ENCODE assay signal across 1 cellular context in genomic region chr1:112818990-112819689, GRCh38.
A peak's percentile ranks its signal among the peaks of the same experiment; 100 is the strongest.
TF ChIP-seq lines count a peak whose summit lies in the region.

No MANE protein-coding gene starts in this region.

TF ChIP-seq in K562, 482 proteins besides CTCF, POLR2A, EP300 and RAD21 (continued from another document and continues in another):
- TF ChIP-seq JUND (IDR thresholded peaks at IDR 0.05; ENCODE audit: borderline replicate concordance, low read depth, low read length) (peak; percentile 98), JUND (tag; IDR thresholded peaks at IDR 0.05; ENCODE audit: borderline replicate concordance, low read depth, low read length) (peak; percentile 99), MTA2 (IDR thresholded peaks at IDR 0.05; ENCODE audit: low read depth) (peak; percentile 65), E2F3 (CRISPR knock-in tag; IDR thresholded peaks at IDR 0.05) (no peak), CCNT2 (IDR thresholded peaks at IDR 0.05; ENCODE audit: borderline replicate concordance, extremely low read depth, insufficient read length, low read depth, low read length) (peak; percentile 58), MYBL2 (IDR thresholded peaks at IDR 0.05; ENCODE audit: low read depth) (no peak), MYBL2 (CRISPR knock-in tag; IDR thresholded peaks at IDR 0.05; ENCODE audit: borderline replicate concordance) (no peak), ZNF551 (CRISPR knock-in tag; IDR thresholded peaks at IDR 0.05) (no peak), GABPA (tag; conservative IDR thresholded peaks at IDR 0.05; ENCODE audit: low read depth) (peak; percentile 55), ERF (CRISPR knock-in tag; IDR thresholded peaks at IDR 0.05) (no peak), ZNF24 (IDR thresholded peaks at IDR 0.05) (peak; percentile 74; the same call in 1 of the 2 replicates), NFATC3 (IDR thresholded peaks at IDR 0.05) (no peak), ELF4 (CRISPR knock-in tag; IDR thresholded peaks at IDR 0.05) (no peak), ZNF175 (CRISPR knock-in tag; IDR thresholded peaks at IDR 0.05; ENCODE audit: low read depth) (peak; percentile 35; the same call in 1 of the 2 replicates), CREB3 (tag; conservative IDR thresholded peaks at IDR 0.05; ENCODE audit: low read depth) (no peak), FOXJ3 (CRISPR knock-in tag; IDR thresholded peaks at IDR 0.05) (no peak), IRF2 (CRISPR knock-in tag; IDR thresholded peaks at IDR 0.05) (no peak), BHLHE40 (IDR thresholded peaks at IDR 0.05; ENCODE audit: low read length) (0 out of 2 replicates have a peak, but pooled peaks have one; percentile 5), CEBPB (tag; IDR thresholded peaks at IDR 0.05) (peak; percentile 85), ZNF766 (CRISPR knock-in tag; conservative IDR thresholded peaks at IDR 0.05) (peak; percentile 74; the same call in 1 of the 2 replicates), MEIS2 (IDR thresholded peaks at IDR 0.05; ENCODE audit: partially characterized antibody) (peak; percentile 94), FOXP4 (CRISPR knock-in tag; IDR thresholded peaks at IDR 0.05; ENCODE audit: borderline replicate concordance) (no peak), GATA2 (CRISPR knock-in tag; IDR thresholded peaks at IDR 0.05) (peak; percentile 92), CUX1 (CRISPR knock-in tag; IDR thresholded peaks at IDR 0.05) (no peak), ZFX (CRISPR knock-in tag; IDR thresholded peaks at IDR 0.05) (no peak), ETV6 (IDR thresholded peaks at IDR 0.05; ENCODE audit: borderline replicate concordance in 1 of 2, low read depth in 2 of 2, low read length in 1 of 2) (0 out of 4 replicates have a peak, but pooled peaks of 1 of the 2 experiments have one; percentile 45), ETV6 (CRISPR knock-in tag; IDR thresholded peaks at IDR 0.05; ENCODE audit: borderline replicate concordance) (no peak), CEBPG (CRISPR knock-in tag; IDR thresholded peaks at IDR 0.05) (peak; percentile 62), CEBPG (tag; conservative IDR thresholded peaks at IDR 0.05 in 1 of 2, IDR thresholded peaks at IDR 0.05 in 1 of 2) (peak; percentile 79 to 92), ZNF609 (CRISPR knock-in tag; IDR thresholded peaks at IDR 0.05; ENCODE audit: borderline replicate concordance) (no peak), FOS (IDR thresholded peaks at IDR 0.05; ENCODE audit: extremely low read depth, insufficient read length) (peak; percentile 35), TCF3 (CRISPR knock-in tag; IDR thresholded peaks at IDR 0.05) (peak; percentile 87), ZNF668 (CRISPR knock-in tag; IDR thresholded peaks at IDR 0.05) (no peak), KDM1A (IDR thresholded peaks at IDR 0.05) (peak in 1 of 2 experiments; percentile 32; a peak in 2 of 4 replicates), TRIM25 (IDR thresholded peaks at IDR 0.05; ENCODE audit: borderline replicate concordance) (no peak)
- TF ChIP-seq, protein P1, sequence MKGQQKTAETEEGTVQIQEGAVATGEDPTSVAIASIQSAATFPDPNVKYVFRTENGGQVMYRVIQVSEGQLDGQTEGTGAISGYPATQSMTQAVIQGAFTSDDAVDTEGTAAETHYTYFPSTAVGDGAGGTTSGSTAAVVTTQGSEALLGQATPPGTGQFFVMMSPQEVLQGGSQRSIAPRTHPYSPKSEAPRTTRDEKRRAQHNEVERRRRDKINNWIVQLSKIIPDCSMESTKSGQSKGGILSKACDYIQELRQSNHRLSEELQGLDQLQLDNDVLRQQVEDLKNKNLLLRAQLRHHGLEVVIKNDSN (CRISPR knock-in tag; IDR thresholded peaks at IDR 0.05): no peak; the same call in 1 of the 2 replicates
- TF ChIP-seq, protein P2, sequence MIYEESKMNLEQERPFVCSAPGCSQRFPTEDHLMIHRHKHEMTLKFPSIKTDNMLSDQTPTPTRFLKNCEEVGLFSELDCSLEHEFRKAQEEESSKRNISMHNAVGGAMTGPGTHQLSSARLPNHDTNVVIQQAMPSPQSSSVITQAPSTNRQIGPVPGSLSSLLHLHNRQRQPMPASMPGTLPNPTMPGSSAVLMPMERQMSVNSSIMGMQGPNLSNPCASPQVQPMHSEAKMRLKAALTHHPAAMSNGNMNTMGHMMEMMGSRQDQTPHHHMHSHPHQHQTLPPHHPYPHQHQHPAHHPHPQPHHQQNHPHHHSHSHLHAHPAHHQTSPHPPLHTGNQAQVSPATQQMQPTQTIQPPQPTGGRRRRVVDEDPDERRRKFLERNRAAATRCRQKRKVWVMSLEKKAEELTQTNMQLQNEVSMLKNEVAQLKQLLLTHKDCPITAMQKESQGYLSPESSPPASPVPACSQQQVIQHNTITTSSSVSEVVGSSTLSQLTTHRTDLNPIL (CRISPR knock-in tag; IDR thresholded peaks at IDR 0.05): 0 out of 2 replicates have a peak, but pooled peaks have one; percentile 10
- TF ChIP-seq, protein P3, sequence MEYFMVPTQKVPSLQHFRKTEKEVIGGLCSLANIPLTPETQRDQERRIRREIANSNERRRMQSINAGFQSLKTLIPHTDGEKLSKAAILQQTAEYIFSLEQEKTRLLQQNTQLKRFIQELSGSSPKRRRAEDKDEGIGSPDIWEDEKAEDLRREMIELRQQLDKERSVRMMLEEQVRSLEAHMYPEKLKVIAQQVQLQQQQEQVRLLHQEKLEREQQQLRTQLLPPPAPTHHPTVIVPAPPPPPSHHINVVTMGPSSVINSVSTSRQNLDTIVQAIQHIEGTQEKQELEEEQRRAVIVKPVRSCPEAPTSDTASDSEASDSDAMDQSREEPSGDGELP (CRISPR knock-in tag; IDR thresholded peaks at IDR 0.05; ENCODE audit: borderline replicate concordance): peak; percentile 70
